In genomic region chr14:75487155-75487671, GRCh38 we compare ENCODE assay signal across 1 cellular context.
TF ChIP-seq lines count a peak whose summit lies in the region.

No MANE protein-coding gene starts in this region.

TF ChIP-seq in K562, 482 proteins besides CTCF, POLR2A, EP300 and RAD21 (continued from another document):
- TF ChIP-seq, protein P1, sequence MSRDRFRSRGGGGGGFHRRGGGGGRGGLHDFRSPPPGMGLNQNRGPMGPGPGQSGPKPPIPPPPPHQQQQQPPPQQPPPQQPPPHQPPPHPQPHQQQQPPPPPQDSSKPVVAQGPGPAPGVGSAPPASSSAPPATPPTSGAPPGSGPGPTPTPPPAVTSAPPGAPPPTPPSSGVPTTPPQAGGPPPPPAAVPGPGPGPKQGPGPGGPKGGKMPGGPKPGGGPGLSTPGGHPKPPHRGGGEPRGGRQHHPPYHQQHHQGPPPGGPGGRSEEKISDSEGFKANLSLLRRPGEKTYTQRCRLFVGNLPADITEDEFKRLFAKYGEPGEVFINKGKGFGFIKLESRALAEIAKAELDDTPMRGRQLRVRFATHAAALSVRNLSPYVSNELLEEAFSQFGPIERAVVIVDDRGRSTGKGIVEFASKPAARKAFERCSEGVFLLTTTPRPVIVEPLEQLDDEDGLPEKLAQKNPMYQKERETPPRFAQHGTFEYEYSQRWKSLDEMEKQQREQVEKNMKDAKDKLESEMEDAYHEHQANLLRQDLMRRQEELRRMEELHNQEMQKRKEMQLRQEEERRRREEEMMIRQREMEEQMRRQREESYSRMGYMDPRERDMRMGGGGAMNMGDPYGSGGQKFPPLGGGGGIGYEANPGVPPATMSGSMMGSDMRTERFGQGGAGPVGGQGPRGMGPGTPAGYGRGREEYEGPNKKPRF (IDR thresholded peaks at IDR 0.05; ENCODE audit: low read depth, low read length): no peak
- no peak for TF ChIP-seq HOXB6 (CRISPR knock-in tag; IDR thresholded peaks at IDR 0.05; ENCODE audit: borderline replicate concordance)
